Comparison of ENCODE assay signal across 1 cellular context in the genomic region with DNA sequence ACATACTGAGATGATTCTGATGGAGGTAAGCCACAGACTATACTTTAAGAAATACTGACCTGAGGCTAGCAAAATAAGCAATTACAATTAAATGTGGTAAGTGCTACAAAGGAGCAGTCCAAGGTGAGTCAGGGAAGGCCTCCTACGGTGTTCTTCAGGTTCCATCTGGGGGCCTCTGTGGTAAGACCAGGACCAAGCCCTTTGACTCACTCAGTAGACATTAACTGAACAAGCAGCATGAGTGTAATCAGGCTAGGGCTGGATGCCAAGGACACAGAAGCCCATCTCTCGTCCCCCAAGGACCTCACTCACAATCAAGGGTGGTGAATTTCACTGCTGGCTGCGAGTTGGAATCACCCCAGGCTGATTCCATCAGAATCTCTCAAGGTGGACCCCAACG.
TF ChIP-seq lines count a peak whose summit lies in the region.

No MANE protein-coding gene starts in this region.

TF ChIP-seq in A549, 52 proteins besides CTCF, POLR2A, EP300 and RAD21 (continued from another document):
- TF ChIP-seq, protein P1, sequence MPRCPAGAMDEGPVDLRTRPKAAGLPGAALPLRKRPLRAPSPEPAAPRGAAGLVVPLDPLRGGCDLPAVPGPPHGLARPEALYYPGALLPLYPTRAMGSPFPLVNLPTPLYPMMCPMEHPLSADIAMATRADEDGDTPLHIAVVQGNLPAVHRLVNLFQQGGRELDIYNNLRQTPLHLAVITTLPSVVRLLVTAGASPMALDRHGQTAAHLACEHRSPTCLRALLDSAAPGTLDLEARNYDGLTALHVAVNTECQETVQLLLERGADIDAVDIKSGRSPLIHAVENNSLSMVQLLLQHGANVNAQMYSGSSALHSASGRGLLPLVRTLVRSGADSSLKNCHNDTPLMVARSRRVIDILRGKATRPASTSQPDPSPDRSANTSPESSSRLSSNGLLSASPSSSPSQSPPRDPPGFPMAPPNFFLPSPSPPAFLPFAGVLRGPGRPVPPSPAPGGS (IDR thresholded peaks at IDR 0.05) = no peak
- TF ChIP-seq ESRRA (IDR thresholded peaks at IDR 0.05; ENCODE audit: borderline replicate concordance, low read length) (no peak), ZNF302 (CRISPR knock-in tag; IDR thresholded peaks at IDR 0.05) (no peak), CEBPB (IDR thresholded peaks at IDR 0.05) (peak in 1 of 2 experiments; percentile 41; a peak in 1 of 4 replicates), FOSB (CRISPR knock-in tag; IDR thresholded peaks at IDR 0.05) (no peak), ZSCAN20 (CRISPR knock-in tag; IDR thresholded peaks at IDR 0.05) (no peak), JUNB (IDR thresholded peaks at IDR 0.05) (peak; percentile 33; the same call in 1 of the 2 replicates), TP53 (CRISPR knock-in tag; IDR thresholded peaks at IDR 0.05) (no peak), RNF2 (IDR thresholded peaks at IDR 0.05; ENCODE audit: borderline replicate concordance, low read depth) (no peak), CHD2 (IDR thresholded peaks at IDR 0.05; ENCODE audit: low read length, partially characterized antibody) (no peak), GATA3 (IDR thresholded peaks at IDR 0.05; ENCODE audit: borderline replicate concordance) (peak; percentile 21; the same call in 1 of the 2 replicates), FOSL2 (IDR thresholded peaks at IDR 0.05) (0 out of 2 replicates have a peak, but pooled peaks have one; percentile 19), FOSL2 (CRISPR knock-in tag; IDR thresholded peaks at IDR 0.05) (peak; percentile 32), RCOR1 (IDR thresholded peaks at IDR 0.05; ENCODE audit: low read depth, low read length) (no peak)
- TF ChIP-seq, protein P2, sequence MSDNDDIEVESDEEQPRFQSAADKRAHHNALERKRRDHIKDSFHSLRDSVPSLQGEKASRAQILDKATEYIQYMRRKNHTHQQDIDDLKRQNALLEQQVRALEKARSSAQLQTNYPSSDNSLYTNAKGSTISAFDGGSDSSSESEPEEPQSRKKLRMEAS (IDR thresholded peaks at IDR 0.05) = no peak
- TF ChIP-seq, protein P3, sequence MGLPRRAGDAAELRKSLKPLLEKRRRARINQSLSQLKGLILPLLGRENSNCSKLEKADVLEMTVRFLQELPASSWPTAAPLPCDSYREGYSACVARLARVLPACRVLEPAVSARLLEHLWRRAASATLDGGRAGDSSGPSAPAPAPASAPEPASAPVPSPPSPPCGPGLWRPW (IDR thresholded peaks at IDR 0.05) = no peak
- TF ChIP-seq, protein P4, sequence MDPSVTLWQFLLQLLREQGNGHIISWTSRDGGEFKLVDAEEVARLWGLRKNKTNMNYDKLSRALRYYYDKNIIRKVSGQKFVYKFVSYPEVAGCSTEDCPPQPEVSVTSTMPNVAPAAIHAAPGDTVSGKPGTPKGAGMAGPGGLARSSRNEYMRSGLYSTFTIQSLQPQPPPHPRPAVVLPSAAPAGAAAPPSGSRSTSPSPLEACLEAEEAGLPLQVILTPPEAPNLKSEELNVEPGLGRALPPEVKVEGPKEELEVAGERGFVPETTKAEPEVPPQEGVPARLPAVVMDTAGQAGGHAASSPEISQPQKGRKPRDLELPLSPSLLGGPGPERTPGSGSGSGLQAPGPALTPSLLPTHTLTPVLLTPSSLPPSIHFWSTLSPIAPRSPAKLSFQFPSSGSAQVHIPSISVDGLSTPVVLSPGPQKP (IDR thresholded peaks at IDR 0.05; ENCODE audit: low read depth, low read length) = no peak
